21 cellular contexts compared by ENCODE assay signal in the genomic region with DNA sequence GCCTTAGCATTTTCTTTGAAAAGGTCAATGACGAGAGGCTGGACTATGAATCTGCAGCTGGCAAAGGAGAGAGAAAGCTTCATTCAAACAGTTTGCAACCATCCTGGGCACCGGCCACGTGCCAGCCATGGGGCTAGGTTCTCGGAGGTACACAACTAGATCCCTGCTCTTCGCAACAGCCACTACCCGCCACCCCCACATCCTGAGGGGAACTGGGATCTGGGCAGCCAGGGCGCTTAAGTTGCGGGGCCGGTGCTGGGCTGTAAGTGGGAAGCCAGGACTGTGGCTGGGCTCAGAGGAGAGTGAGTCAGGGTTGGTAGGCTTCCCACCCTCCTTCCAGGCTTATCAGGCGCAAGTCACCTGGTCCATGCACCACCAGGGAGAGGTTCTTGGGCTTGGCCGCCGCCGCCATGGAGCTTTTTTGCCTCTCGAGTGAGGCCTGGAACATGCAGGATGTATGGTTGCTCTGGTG.
"Had no signal": no experiment of that assay in that cellular context is flagged by ENCODE, and none has a peak within 500 bp of the region (broad histone marks: within the 10 kb centered on the region; RNA-seq: fewer than 3 reads in every experiment).

No MANE protein-coding gene starts in this region.

- H3K9ac ChIP-seq: SK-N-SH had no signal

- ATAC-seq: Panc1, PC-3 had no signal

- H3K4me2 ChIP-seq: SK-N-SH had no signal

- H3K9me3 ChIP-seq: MG63, SK-N-SH had no signal

- H3K27me3 ChIP-seq: MG63 had no signal

- H3K4me3 ChIP-seq: MG63 had no signal

- H3K27ac ChIP-seq: HL-60, RWPE1 had no signal

- H3K36me3 ChIP-seq: MG63 had no signal

- DNase-seq: Karpas-422, KG1, MG63, NCI-H1092, NCI-H1105 treated with DMSO at 0.1 percent for 48 hours, NCI-H1417 treated with DMSO at 0.1 percent for 48 hours, NCI-H146, NCI-H1694 treated with DMSO at 0.1 percent for 48 hours, NCI-H1930, NCI-H2081, NCI-H2107, NCI-H2227 treated with DMSO at 0.1 percent for 48 hours, NCI-H524, NCI-H526 treated with DMSO at 0.1 percent for 48 hours, NCI-H748 treated with DMSO at 0.1 percent for 48 hours, PC-3, SK-N-SH, SW 1271 had no signal
